Comparison of ENCODE assay signal across 19 cellular contexts in genomic region chr7:38198356-38198755, GRCh38.
"Had no signal": no experiment of that assay in that cellular context is flagged by ENCODE, and none has a peak within 500 bp of the region (broad histone marks: within the 10 kb centered on the region; RNA-seq: fewer than 3 reads in every experiment).

No MANE protein-coding gene starts in this region.

- H3K27ac ChIP-seq: epithelial cell of prostate, gastrocnemius medialis, heart right ventricle, psoas muscle, skin epidermis, tibial nerve, uterus had no signal

- ATAC-seq: gastrocnemius medialis; left ventricle myocardium superior; mucosa of descending colon; psoas muscle; right cardiac atrium; stimulated activated naive CD8-positive, alpha-beta T cell treated with anti-CD3 and anti-CD28 coated beads, Interleukin-15, Interleukin-2, amounts not matched to agents 100 U/mL and 50 U/mL, for 24 hours had no signal

- H3K36me3 ChIP-seq: tibial nerve, uterus had no signal

- DNase-seq: activated CD4-positive, alpha-beta T cell treated with anti-CD3 and anti-CD28 coated beads, Interleukin-2, amount 50 U/mL, for 48 hours; activated T-cell treated with anti-CD3 and anti-CD28 coated beads for 4 hours; amniotic stem cell; caudate nucleus; endodermal cell; gastrocnemius medialis; heart right ventricle; immature natural killer cell; left ventricle myocardium superior; mucosa of descending colon; naive B cell; psoas muscle; stimulated activated naive CD8-positive, alpha-beta T cell treated with anti-CD3 and anti-CD28 coated beads, Interleukin-15, Interleukin-2, amounts not matched to agents 100 U/mL and 50 U/mL, for 24 hours; T-helper 2 cell; uterus had no signal

- H3K4me3 ChIP-seq: gastrocnemius medialis, heart right ventricle, mucosa of descending colon, psoas muscle, skin epidermis, tibial nerve, uterus had no signal

- H3K9me3 ChIP-seq: gastrocnemius medialis, heart right ventricle, mucosa of descending colon, psoas muscle, tibial nerve, uterus had no signal

- H3K27me3 ChIP-seq: gastrocnemius medialis, heart right ventricle, tibial nerve, uterus had no signal
